Comparison of ENCODE assay signal across 1 cellular context in the genomic region with DNA sequence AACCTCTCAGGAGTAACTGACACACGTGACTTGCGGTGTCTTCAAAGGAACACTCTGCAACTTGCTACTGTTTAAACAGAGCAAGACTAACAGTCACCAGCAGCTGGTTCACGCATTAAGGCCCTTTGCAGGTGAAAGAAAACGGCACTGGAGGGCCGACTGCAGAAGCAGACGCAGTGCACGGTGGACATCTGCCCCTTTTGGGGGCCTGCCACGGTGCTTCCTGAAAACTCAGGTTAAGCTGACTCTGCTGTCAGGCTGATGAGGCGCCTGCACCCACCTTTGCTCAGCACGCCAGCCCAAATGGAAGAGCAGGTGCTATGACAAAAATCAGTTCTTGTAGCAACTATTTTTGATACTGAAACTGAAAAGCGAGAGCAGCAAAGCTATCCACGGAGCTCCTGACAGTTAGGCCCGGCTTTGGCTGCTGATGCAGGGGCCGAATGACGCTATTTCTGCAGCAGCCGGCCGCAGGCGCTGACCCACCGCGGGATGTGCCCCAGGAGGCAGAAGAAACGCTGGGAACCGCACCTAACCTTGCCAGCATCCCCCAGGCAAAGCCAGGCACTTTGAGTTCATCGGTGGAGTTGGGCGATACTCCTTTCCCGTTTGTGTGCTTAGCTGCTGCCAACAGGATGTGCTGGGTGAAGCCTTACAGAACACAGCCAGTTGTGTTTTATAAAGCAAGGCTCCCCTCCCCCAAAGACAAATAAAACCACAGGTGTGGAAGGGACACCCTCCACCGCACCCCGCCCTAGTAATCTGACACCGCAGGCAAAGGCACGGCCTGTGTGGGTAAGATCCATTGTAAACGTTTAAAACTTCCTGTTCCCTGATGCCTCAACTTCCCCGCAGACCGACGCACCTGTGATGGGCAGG.
TF ChIP-seq lines count a peak whose summit lies in the region.

No MANE protein-coding gene starts in this region.

TF ChIP-seq in HepG2, 621 proteins besides CTCF, POLR2A, EP300 and RAD21 (continued from another document):
- TF ChIP-seq TRIM24 (CRISPR knock-in tag; IDR thresholded peaks at IDR 0.05) = no peak
- TF ChIP-seq, protein P1, sequence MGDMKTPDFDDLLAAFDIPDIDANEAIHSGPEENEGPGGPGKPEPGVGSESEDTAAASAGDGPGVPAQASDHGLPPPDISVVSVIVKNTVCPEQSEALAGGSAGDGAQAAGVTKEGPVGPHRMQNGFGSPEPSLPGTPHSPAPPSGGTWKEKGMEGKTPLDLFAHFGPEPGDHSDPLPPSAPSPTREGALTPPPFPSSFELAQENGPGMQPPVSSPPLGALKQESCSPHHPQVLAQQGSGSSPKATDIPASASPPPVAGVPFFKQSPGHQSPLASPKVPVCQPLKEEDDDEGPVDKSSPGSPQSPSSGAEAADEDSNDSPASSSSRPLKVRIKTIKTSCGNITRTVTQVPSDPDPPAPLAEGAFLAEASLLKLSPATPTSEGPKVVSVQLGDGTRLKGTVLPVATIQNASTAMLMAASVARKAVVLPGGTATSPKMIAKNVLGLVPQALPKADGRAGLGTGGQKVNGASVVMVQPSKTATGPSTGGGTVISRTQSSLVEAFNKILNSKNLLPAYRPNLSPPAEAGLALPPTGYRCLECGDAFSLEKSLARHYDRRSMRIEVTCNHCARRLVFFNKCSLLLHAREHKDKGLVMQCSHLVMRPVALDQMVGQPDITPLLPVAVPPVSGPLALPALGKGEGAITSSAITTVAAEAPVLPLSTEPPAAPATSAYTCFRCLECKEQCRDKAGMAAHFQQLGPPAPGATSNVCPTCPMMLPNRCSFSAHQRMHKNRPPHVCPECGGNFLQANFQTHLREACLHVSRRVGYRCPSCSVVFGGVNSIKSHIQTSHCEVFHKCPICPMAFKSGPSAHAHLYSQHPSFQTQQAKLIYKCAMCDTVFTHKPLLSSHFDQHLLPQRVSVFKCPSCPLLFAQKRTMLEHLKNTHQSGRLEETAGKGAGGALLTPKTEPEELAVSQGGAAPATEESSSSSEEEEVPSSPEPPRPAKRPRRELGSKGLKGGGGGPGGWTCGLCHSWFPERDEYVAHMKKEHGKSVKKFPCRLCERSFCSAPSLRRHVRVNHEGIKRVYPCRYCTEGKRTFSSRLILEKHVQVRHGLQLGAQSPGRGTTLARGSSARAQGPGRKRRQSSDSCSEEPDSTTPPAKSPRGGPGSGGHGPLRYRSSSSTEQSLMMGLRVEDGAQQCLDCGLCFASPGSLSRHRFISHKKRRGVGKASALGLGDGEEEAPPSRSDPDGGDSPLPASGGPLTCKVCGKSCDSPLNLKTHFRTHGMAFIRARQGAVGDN (CRISPR knock-in tag; IDR thresholded peaks at IDR 0.05) = peak; percentile 42; the same call in 1 of the 2 replicates
- TF ChIP-seq, protein P2, sequence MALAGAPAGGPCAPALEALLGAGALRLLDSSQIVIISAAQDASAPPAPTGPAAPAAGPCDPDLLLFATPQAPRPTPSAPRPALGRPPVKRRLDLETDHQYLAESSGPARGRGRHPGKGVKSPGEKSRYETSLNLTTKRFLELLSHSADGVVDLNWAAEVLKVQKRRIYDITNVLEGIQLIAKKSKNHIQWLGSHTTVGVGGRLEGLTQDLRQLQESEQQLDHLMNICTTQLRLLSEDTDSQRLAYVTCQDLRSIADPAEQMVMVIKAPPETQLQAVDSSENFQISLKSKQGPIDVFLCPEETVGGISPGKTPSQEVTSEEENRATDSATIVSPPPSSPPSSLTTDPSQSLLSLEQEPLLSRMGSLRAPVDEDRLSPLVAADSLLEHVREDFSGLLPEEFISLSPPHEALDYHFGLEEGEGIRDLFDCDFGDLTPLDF (CRISPR knock-in tag; IDR thresholded peaks at IDR 0.05) = no peak
- TF ChIP-seq ZBTB1 (CRISPR knock-in tag; IDR thresholded peaks at IDR 0.05; ENCODE audit: borderline replicate concordance) = no peak
- peak; percentile 36; the same call in 1 of the 2 replicates for TF ChIP-seq SAP130 (CRISPR knock-in tag; IDR thresholded peaks at IDR 0.05; ENCODE audit: low read depth)
